In the genomic region with DNA sequence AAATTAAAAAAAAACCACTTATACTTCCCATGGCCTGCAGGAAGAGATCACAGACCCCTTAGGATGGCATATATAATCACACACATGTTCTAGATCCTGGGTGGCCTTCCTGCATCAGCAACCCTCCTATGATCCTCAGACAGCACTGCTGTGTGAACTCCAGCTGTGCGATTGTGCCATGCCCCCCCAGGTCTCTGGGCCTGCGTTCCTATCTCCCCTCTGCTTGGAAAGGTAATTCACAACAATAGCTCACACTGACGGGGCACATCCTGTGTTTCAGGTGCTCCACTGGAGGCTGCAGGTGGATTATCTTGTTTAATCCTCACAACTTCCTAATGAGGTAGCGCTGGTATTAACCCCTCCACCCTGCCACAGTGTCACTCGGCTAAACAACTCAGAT, we compare ENCODE assay signal across 22 cellular contexts.
"Had no signal": no experiment of that assay in that cellular context is flagged by ENCODE, and none has a peak within 500 bp of the region (broad histone marks: within the 10 kb centered on the region; RNA-seq: fewer than 3 reads in every experiment).

No MANE protein-coding gene starts in this region.

- H3K4me1 ChIP-seq: prostate gland, vagina had no signal

- H3K4me3 ChIP-seq: heart left ventricle, left ventricle myocardium inferior, ovary, prostate gland, thoracic aorta, vagina had no signal

- H3K27me3 ChIP-seq: ovary, vagina had no signal

- H3K4me1 Mint-ChIP-seq: activated CD4-positive, alpha-beta T cell treated with anti-CD3 and anti-CD28 coated beads, Interleukin-2, amount 10 ng/mL, durations not matched to agents 24 days and 14 days; natural killer cell had no signal

- H3K36me3 ChIP-seq: heart left ventricle, left ventricle myocardium inferior, ovary, prostate gland, thoracic aorta, vagina had no signal

- H3K36me3 Mint-ChIP-seq: activated naive CD8-positive, alpha-beta T cell treated with anti-CD3 and anti-CD28 coated beads, Interleukin-2, amount 10 ng/mL, durations not matched to agents 7 days and 5 days; natural killer cell; type B pancreatic cell had no signal

- H3K27ac ChIP-seq: epithelial cell of prostate, heart left ventricle, left ventricle myocardium inferior, ovary, prostate gland, thoracic aorta, vagina had no signal

- DNase-seq: activated CD4-positive, alpha-beta memory T cell treated with anti-CD3 and anti-CD28 coated beads, Interleukin-2, amount 10 ng/mL, durations not matched to agents 7 days and 5 days; activated CD4-positive, alpha-beta T cell treated with anti-CD3 and anti-CD28 coated beads, Interleukin-2, amount 10 ng/mL, durations not matched to agents 24 days and 14 days; activated effector memory CD4-positive, alpha-beta T cell treated with Interleukin-2 at 50 U/mL for 16 hours; activated naive CD4-positive, alpha-beta T cell treated with anti-CD3 and anti-CD28 coated beads for 36 hours; activated naive CD8-positive, alpha-beta T cell treated with anti-CD3 and anti-CD28 coated beads, Interleukin-2, amount 10 ng/mL, durations not matched to agents 7 days and 5 days; activated T-cell treated with anti-CD3 and anti-CD28 coated beads, Interleukin-2, amount 50 U/mL, for 72 hours; amniotic stem cell; cerebellar nuclear complex; cortex of kidney; heart left ventricle; left ventricle myocardium inferior; midbrain; natural killer cell; ovary; stimulated activated CD4-positive, alpha-beta T cell treated with anti-CD3 and anti-CD28 coated beads, Interleukin-4, amount 100 ng/mL, for 1 hour; stimulated activated naive CD4-positive, alpha-beta T cell treated with Interleukin-2 at 50 U/mL for 16 hours; T1000 had no signal

- H3K4me3 Mint-ChIP-seq: activated CD4-positive, alpha-beta memory T cell treated with anti-CD3 and anti-CD28 coated beads, Interleukin-2, amount 10 ng/mL, durations not matched to agents 7 days and 5 days; activated CD4-positive, alpha-beta T cell treated with anti-CD3 and anti-CD28 coated beads, Interleukin-2, amount 10 ng/mL, durations not matched to agents 24 days and 14 days; activated naive CD4-positive, alpha-beta T cell treated with anti-CD3 and anti-CD28 coated beads for 36 hours; activated naive CD8-positive, alpha-beta T cell treated with anti-CD3 and anti-CD28 coated beads, Interleukin-2, amount 10 ng/mL, durations not matched to agents 7 days and 5 days; activated T-cell treated with anti-CD3 and anti-CD28 coated beads, Interleukin-2, amount 50 U/mL, for 72 hours; natural killer cell; type B pancreatic cell had no signal

- H3K9me3 Mint-ChIP-seq: activated CD4-positive, alpha-beta memory T cell treated with anti-CD3 and anti-CD28 coated beads, Interleukin-2, amount 10 ng/mL, durations not matched to agents 7 days and 5 days; activated CD4-positive, alpha-beta T cell treated with anti-CD3 and anti-CD28 coated beads, Interleukin-2, amount 10 ng/mL, durations not matched to agents 24 days and 14 days; activated naive CD4-positive, alpha-beta T cell treated with anti-CD3 and anti-CD28 coated beads for 36 hours; activated naive CD8-positive, alpha-beta T cell treated with anti-CD3 and anti-CD28 coated beads, Interleukin-2, amount 10 ng/mL, durations not matched to agents 7 days and 5 days; activated T-cell treated with anti-CD3 and anti-CD28 coated beads, Interleukin-2, amount 50 U/mL, for 72 hours; natural killer cell; type B pancreatic cell had no signal

- H3K27ac Mint-ChIP-seq: activated CD4-positive, alpha-beta memory T cell treated with anti-CD3 and anti-CD28 coated beads, Interleukin-2, amount 10 ng/mL, durations not matched to agents 7 days and 5 days; activated CD4-positive, alpha-beta T cell treated with anti-CD3 and anti-CD28 coated beads, Interleukin-2, amount 10 ng/mL, durations not matched to agents 24 days and 14 days; activated naive CD4-positive, alpha-beta T cell treated with anti-CD3 and anti-CD28 coated beads for 36 hours; activated naive CD8-positive, alpha-beta T cell treated with anti-CD3 and anti-CD28 coated beads, Interleukin-2, amount 10 ng/mL, durations not matched to agents 7 days and 5 days; activated T-cell treated with anti-CD3 and anti-CD28 coated beads, Interleukin-2, amount 50 U/mL, for 72 hours; natural killer cell; type B pancreatic cell had no signal

- H3K9me3 ChIP-seq: heart left ventricle, left ventricle myocardium inferior, ovary, prostate gland, thoracic aorta, vagina had no signal
